11 cellular contexts compared by ENCODE assay signal in the genomic region with DNA sequence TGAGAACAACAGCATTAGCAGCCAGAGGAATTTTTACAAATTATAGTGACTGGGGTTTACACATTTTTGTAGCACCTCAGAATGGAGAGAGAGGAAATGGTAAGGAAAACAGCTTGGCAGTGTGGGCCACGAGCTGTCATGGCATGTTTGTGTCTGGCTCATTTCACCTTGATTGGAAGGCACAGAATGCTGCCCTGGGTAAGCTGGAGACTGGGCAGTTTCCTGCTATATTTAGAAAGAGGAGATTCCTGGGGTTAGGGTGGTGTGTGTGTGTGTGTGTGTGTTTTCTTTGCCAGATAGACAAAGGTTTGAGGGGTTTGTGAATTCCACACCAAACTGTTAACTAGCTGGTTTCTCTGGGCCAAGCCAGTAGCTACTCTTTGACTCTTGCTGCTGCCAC. TPM values are rescaled to one million over a fixed set of nuclear protein-coding genes. Genes with fewer than 3 reads are reported as not detected.
DNase-seq lines count a peak whose midpoint lies in the region; ATAC-seq, FAIRE-seq and TF ChIP-seq lines count a peak whose summit lies in the region.
"Had no signal": no experiment of that assay in that cellular context is flagged by ENCODE, and none has a peak within 500 bp of the region (broad histone marks: within the 10 kb centered on the region; RNA-seq: fewer than 3 reads in every experiment).

No MANE protein-coding gene starts in this region.

- H3K27ac Mint-ChIP-seq in astrocyte (ENCODE audit: unreplicated experiment): no peak overlapping the region
- H3K27ac Mint-ChIP-seq: activated B cell treated with CpG ODN at 0.5 μM for 24 hours; activated naive CD8-positive, alpha-beta T cell treated with anti-CD3 and anti-CD28 coated beads, Interleukin-2, amount 10 ng/mL, durations not matched to agents 7 days and 5 days had no signal

- H3K79me2 ChIP-seq in GM23248 (ENCODE audit: insufficient read depth) (no peaks in the 10 kb centered on the region), astrocyte (ENCODE audit: insufficient read depth, low read length) (no peaks in the 10 kb centered on the region), MM.1S (ENCODE audit: low read length) (peaks cover 15% of the 10 kb centered on the region; the same call in 1 of the 2 replicates)

- TF ChIP-seq CTCF in astrocyte (IDR thresholded peaks at IDR 0.05; ENCODE audit: insufficient read depth, low read depth, low read length): no peak
- no peak for TF ChIP-seq CTCF in left ventricle myocardium inferior (IDR thresholded peaks at IDR 0.05; ENCODE audit: borderline replicate concordance)
- TF ChIP-seq CTCF in prostate gland (IDR thresholded peaks at IDR 0.05): no peak
- TF ChIP-seq CTCF in MM.1S (IDR thresholded peaks at IDR 0.05; ENCODE audit: low read length): no peak
- no peak for TF ChIP-seq CTCF in GM10266 (IDR thresholded peaks at IDR 0.05; ENCODE audit: control insufficient read depth, insufficient read depth, low read depth, missing control alignments)

- peaks cover 2% of the 10 kb centered on the region for H3K27me3 Mint-ChIP-seq in astrocyte (ENCODE audit: low read depth, unreplicated experiment)
- H3K27me3 Mint-ChIP-seq: activated B cell treated with CpG ODN at 0.5 μM for 24 hours; activated naive CD8-positive, alpha-beta T cell treated with anti-CD3 and anti-CD28 coated beads, Interleukin-2, amount 10 ng/mL, durations not matched to agents 7 days and 5 days had no signal

- H3K4me1 ChIP-seq in GM23248 (ENCODE audit: insufficient read depth) (peaks cover 18% of the 10 kb centered on the region), astrocyte (ENCODE audit: insufficient read depth, low read length) (no peaks in the 10 kb centered on the region), left ventricle myocardium inferior (peaks cover 95% of the 10 kb centered on the region), prostate gland (replicated peaks) (no peaks in the 10 kb centered on the region), MM.1S (ENCODE audit: low read length) (peaks cover 22% of the 10 kb centered on the region)

- no peaks in the 10 kb centered on the region for H3K9me3 Mint-ChIP-seq in astrocyte (ENCODE audit: unreplicated experiment)
- H3K9me3 Mint-ChIP-seq: activated B cell treated with CpG ODN at 0.5 μM for 24 hours; activated naive CD8-positive, alpha-beta T cell treated with anti-CD3 and anti-CD28 coated beads, Interleukin-2, amount 10 ng/mL, durations not matched to agents 7 days and 5 days; H9 had no signal

- H3K4me3 ChIP-seq in GM23248 (no peak overlapping the region), astrocyte (ENCODE audit: insufficient read depth, low read depth, low read length) (no peak overlapping the region), left ventricle myocardium inferior (peak overlapping the region; percentile 6), prostate gland (no peak overlapping the region), MM.1S (ENCODE audit: low read length) (no peak overlapping the region)

- H4K20me1 ChIP-seq in GM23248 (ENCODE audit: insufficient read depth) (no peaks in the 10 kb centered on the region), astrocyte (ENCODE audit: insufficient read depth, low read length) (no peaks in the 10 kb centered on the region), MM.1S (ENCODE audit: insufficient read depth, low read length) (no peaks in the 10 kb centered on the region)

- TF ChIP-seq POLR2A in prostate gland (IDR thresholded peaks at IDR 0.05): no peak

- DNase-seq in GM23248 (peak; percentile 4), astrocyte (ENCODE audit: low read depth) (peak; percentile 55), left ventricle myocardium inferior (peak; percentile 23), prostate gland (ENCODE audit: low spot score) (peak; percentile 24), MM.1S (no peak), GM10266 (ENCODE audit: extremely low spot score) (no peak)
- DNase-seq in stimulated activated naive CD4-positive, alpha-beta T cell treated with Interleukin-2 at 50 U/mL for 16 hours (lab: John Stamatoyannopoulos, UW): no peak
- DNase-seq: activated B cell treated with CpG ODN at 0.5 μM for 24 hours; activated naive CD8-positive, alpha-beta T cell treated with anti-CD3 and anti-CD28 coated beads, Interleukin-2, amount 10 ng/mL, durations not matched to agents 7 days and 5 days; H9 had no signal

- H3K9me2 ChIP-seq in GM23248 (ENCODE audit: insufficient read depth): no peaks in the 10 kb centered on the region
- no peaks in the 10 kb centered on the region for H3K9me2 ChIP-seq in MM.1S (replicated peaks; ENCODE audit: insufficient read depth, low read length)

- ATAC-seq in GM21825 (IDR thresholded peaks at IDR 0.05; ENCODE audit: unreplicated experiment): no peak

- H3K9me3 ChIP-seq in GM23248 (ENCODE audit: low read depth): no peaks in the 10 kb centered on the region
- H3K9me3 ChIP-seq in astrocyte (ENCODE audit: insufficient read depth, low read depth, low read length): no peaks in the 10 kb centered on the region
- no peaks in the 10 kb centered on the region for H3K9me3 ChIP-seq in left ventricle myocardium inferior (replicated peaks)
- no peaks in the 10 kb centered on the region for H3K9me3 ChIP-seq in prostate gland
- H3K9me3 ChIP-seq in MM.1S (replicated peaks; ENCODE audit: insufficient read depth, low read length): no peaks in the 10 kb centered on the region

- H3F3A ChIP-seq in GM23248 (ENCODE audit: insufficient read depth) (0 out of 2 replicates have a peak, but pooled peaks cover 2% of the 10 kb centered on the region), MM.1S (ENCODE audit: insufficient read depth, low read length) (peaks cover 7% of the 10 kb centered on the region; the same call in 1 of the 2 replicates)

- H3K27me3 ChIP-seq in GM23248 (replicated peaks; ENCODE audit: insufficient read depth): no peaks in the 10 kb centered on the region
- no peaks in the 10 kb centered on the region for H3K27me3 ChIP-seq in astrocyte (ENCODE audit: insufficient read depth, low read length)
- H3K27me3 ChIP-seq in left ventricle myocardium inferior (ENCODE audit: low read depth): no peaks in the 10 kb centered on the region
- H3K27me3 ChIP-seq in prostate gland (replicated peaks; ENCODE audit: insufficient read depth): no peaks in the 10 kb centered on the region
- H3K27me3 ChIP-seq in MM.1S (replicated peaks; ENCODE audit: insufficient read depth, low read length): no peaks in the 10 kb centered on the region

- intact Hi-C loops in left ventricle myocardium inferior (cut with micrococcal nuclease): no loop called here
- intact Hi-C loops in prostate gland (cut with DNase I): loop anchor here (10.0 kb wide), 1 partner anchor 46 kb away; no protein-coding TSS in a partner anchor

- H3K36me3 Mint-ChIP-seq in astrocyte (ENCODE audit: low read depth, unreplicated experiment): no peaks in the 10 kb centered on the region

- H3K36me3 ChIP-seq in GM23248 (ENCODE audit: low read depth): no peaks in the 10 kb centered on the region
- no peaks in the 10 kb centered on the region for H3K36me3 ChIP-seq in astrocyte (ENCODE audit: insufficient read depth, low read length)
- no peaks in the 10 kb centered on the region for H3K36me3 ChIP-seq in left ventricle myocardium inferior
- H3K36me3 ChIP-seq in prostate gland: no peaks in the 10 kb centered on the region
- no peaks in the 10 kb centered on the region for H3K36me3 ChIP-seq in MM.1S (replicated peaks; ENCODE audit: insufficient read depth, low read length)

- H3K4me2 ChIP-seq in GM23248 (ENCODE audit: unreplicated experiment): no peak overlapping the region
- H3K4me2 ChIP-seq in astrocyte (ENCODE audit: low read length): no peak overlapping the region
- no peak overlapping the region for H3K4me2 ChIP-seq in MM.1S (ENCODE audit: low read depth, low read length)

- FAIRE-seq in astrocyte (lab: Jason Lieb, UNC): no peak

- H3K9ac ChIP-seq in GM23248 (no peak overlapping the region), astrocyte (ENCODE audit: low read length) (no peak overlapping the region), MM.1S (ENCODE audit: low read length) (no peak overlapping the region)

- 70 to 80% methylated on average over 1 of the region's 1 CpG for WGBS in GM23248 (ENCODE audit: low coverage in 1 of 2, low lambda C conversion rate in 2 of 2, missing lambda C conversion rate in 2 of 2), 2 experiments
- WGBS in prostate gland: 29% methylated on average over 1 of the region's 1 CpG

- peaks cover 33% of the 10 kb centered on the region for H3K4me1 Mint-ChIP-seq in astrocyte (ENCODE audit: low read depth, unreplicated experiment)

- in situ Hi-C loops in GM23248 (cut with MboI): no loop called here

- no peak overlapping the region for H3K27ac ChIP-seq in GM23248
- H3K27ac ChIP-seq in astrocyte (ENCODE audit: low read depth, low read length): no peak overlapping the region
- H3K27ac ChIP-seq in left ventricle myocardium inferior (replicated peaks): peak overlapping the region; percentile 76
- peak overlapping the region in 1 of 2 donors; percentile 3 for H3K27ac ChIP-seq in prostate gland
- H3K27ac ChIP-seq in MM.1S (ENCODE audit: low read length): no peak overlapping the region

- H2AFZ ChIP-seq in GM23248 (no peak overlapping the region), astrocyte (ENCODE audit: low read depth, low read length) (no peak overlapping the region), MM.1S (ENCODE audit: low read length) (no peak overlapping the region)

- H3K4me3 Mint-ChIP-seq in astrocyte (ENCODE audit: unreplicated experiment): no peak overlapping the region
- H3K4me3 Mint-ChIP-seq: activated B cell treated with CpG ODN at 0.5 μM for 24 hours; activated naive CD8-positive, alpha-beta T cell treated with anti-CD3 and anti-CD28 coated beads, Interleukin-2, amount 10 ng/mL, durations not matched to agents 7 days and 5 days; H9 had no signal

RNA-seq across cellular contexts. Expression of gene ARHGAP26, which starts 9.0 kb away (rescaled TPM):
- 1.6 and 8.3 TPM in 2 replicates for total RNA-seq in GM23248 (2014; rRNA removed; shearing (Covaris generic))
- 1.7 and 1.9 TPM in 2 replicates for polyA plus RNA-seq in GM23248 (2016; fragmentation: Nextera tagmentation; extraction: Ambion mirVana)
- 4.7 and 5.6 TPM in 2 replicates for total RNA-seq in astrocyte
- 35.7 TPM for total RNA-seq in left ventricle myocardium inferior
- 10 to 100 TPM; 11.7 to 39.8 TPM for total RNA-seq in prostate gland

Comparison
In these comparisons a context has a peak if more than half of its experiments do, and no peak if none do; other contexts are left out.
1. DNase-seq: peak in GM23248 (single experiment), astrocyte (single experiment), left ventricle myocardium inferior (single experiment) and prostate gland (single experiment); none in MM.1S (single experiment), stimulated activated naive CD4-positive, alpha-beta T cell treated with Interleukin-2 at 50 U/mL for 16 hours (single experiment) and GM10266 (single experiment).